In genomic region chr19:9808855-9809646, GRCh38 we compare ENCODE assay signal across 20 cellular contexts. TPM values are rescaled to one million over a fixed set of nuclear protein-coding genes. Genes with fewer than 3 reads are reported as not detected.
DNase-seq lines count a peak whose midpoint lies in the region; ATAC-seq and TF ChIP-seq lines count a peak whose summit lies in the region.
"Had no signal": no experiment of that assay in that cellular context is flagged by ENCODE, and none has a peak within 500 bp of the region (broad histone marks: within the 10 kb centered on the region; RNA-seq: fewer than 3 reads in every experiment).

No MANE protein-coding gene starts in this region.

- no peaks in the 10 kb centered on the region for H3K27me3 Mint-ChIP-seq in natural killer cell (ENCODE audit: low read depth in 2 of 2)
- no peaks in the 10 kb centered on the region for H3K27me3 Mint-ChIP-seq in natural killer cell treated with Interleukin-12 subunit alpha and Interleukin-12 subunit beta and Interleukin-15 and Interleukin-18, amount 100 ng/mL, for 72 hours
- no peaks in the 10 kb centered on the region for H3K27me3 Mint-ChIP-seq in T-cell
- H3K27me3 Mint-ChIP-seq in activated naive CD8-positive, alpha-beta T cell treated with anti-CD3 and anti-CD28 coated beads, Interleukin-2, amount 10 ng/mL, durations not matched to agents 7 days and 5 days, result no peaks in the 10 kb centered on the region
- H3K27me3 Mint-ChIP-seq: B cell, naive B cell, progenitor cell of endocrine pancreas had no signal

- no peaks in the 10 kb centered on the region for H3K9me3 Mint-ChIP-seq in natural killer cell
- H3K9me3 Mint-ChIP-seq in natural killer cell treated with Interleukin-12 subunit alpha and Interleukin-12 subunit beta and Interleukin-15 and Interleukin-18, amount 100 ng/mL, for 72 hours, result no peaks in the 10 kb centered on the region
- no peaks in the 10 kb centered on the region for H3K9me3 Mint-ChIP-seq in T-cell
- no peaks in the 10 kb centered on the region for H3K9me3 Mint-ChIP-seq in activated naive CD8-positive, alpha-beta T cell treated with anti-CD3 and anti-CD28 coated beads, Interleukin-2, amount 10 ng/mL, durations not matched to agents 7 days and 5 days

- DNase-seq in natural killer cell (no peak), T-cell (peak in 31 of 34 experiments; percentile 18 to 64 (median 41)), cortex of kidney (lab: John Stamatoyannopoulos, UW) (no peak)
- no peak for DNase-seq in natural killer cell treated with Interleukin-12 subunit alpha and Interleukin-12 subunit beta and Interleukin-15 and Interleukin-18, amount 100 ng/mL, for 72 hours (ENCODE audit: low spot score)
- DNase-seq in activated naive CD8-positive, alpha-beta T cell treated with anti-CD3 and anti-CD28 coated beads, Interleukin-2, amount 10 ng/mL, durations not matched to agents 7 days and 5 days, result no peak
- no peak for DNase-seq in NK-92 treated with Interleukin-12 subunit alpha and Interleukin-12 subunit beta, amount 100 ng/mL, for 24 hours (lab: John Stamatoyannopoulos, UW)
- DNase-seq: endodermal cell; heart right ventricle; naive B cell; NCI-H2081; NCI-H82; stimulated activated CD4-positive, alpha-beta T cell treated with anti-CD3 and anti-CD28 coated beads, Interleukin-4, amount 100 ng/mL, for 4 hours; stimulated activated CD8-positive, alpha-beta memory T cell treated with anti-CD3 and anti-CD28 coated beads, Interleukin-4, amount 100 ng/mL, for 48 hours; tibial artery had no signal

- H3K36me3 ChIP-seq in thymus (ENCODE audit: control insufficient read depth, insufficient read depth), result peaks cover 40% of the 10 kb centered on the region

- peaks cover 36% of the 10 kb centered on the region for H3K4me1 ChIP-seq in thymus (ENCODE audit: control insufficient read depth, insufficient read depth, low read length)
- H3K4me1 ChIP-seq: heart right ventricle, tibial artery had no signal

- WGBS in thymus, result 29% methylated on average over 7 of the region's 7 CpGs

- H3K9me3 ChIP-seq in thymus (ENCODE audit: control insufficient read depth), result peaks cover 6% of the 10 kb centered on the region
- H3K9me3 ChIP-seq: heart right ventricle, tibial artery had no signal

- H3K4me3 Mint-ChIP-seq in natural killer cell, result no peak overlapping the region
- H3K4me3 Mint-ChIP-seq in natural killer cell treated with Interleukin-12 subunit alpha and Interleukin-12 subunit beta and Interleukin-15 and Interleukin-18, amount 100 ng/mL, for 72 hours, result no peak overlapping the region
- H3K4me3 Mint-ChIP-seq in T-cell, result peak overlapping the region in 2 of 3 donors; percentile 2 to 65
- H3K4me3 Mint-ChIP-seq in activated naive CD8-positive, alpha-beta T cell treated with anti-CD3 and anti-CD28 coated beads, Interleukin-2, amount 10 ng/mL, durations not matched to agents 7 days and 5 days, result no peak overlapping the region
- H3K4me3 Mint-ChIP-seq: B cell, endodermal cell, naive B cell had no signal

- POLR2A ChIA-PET in T-cell (lab: Charles Lee), result interaction anchor here in 1 of 2 donors (0.6 kb wide), 1 partner anchor 23 kb away, joined by 3 read pairs; no protein-coding TSS in a partner anchor
- POLR2A ChIA-PET in activated naive CD8-positive, alpha-beta T cell treated with anti-CD3 and anti-CD28 coated beads, Interleukin-2, amount 10 ng/mL, durations not matched to agents 7 days and 5 days (lab: Charles Lee), result interaction anchor here (1.0 to 2.7 kb wide), 2 partner anchors 10 to 11 kb away, joined by 3 to 14 read pairs; partner anchors contain the start of gene FBXL12

- H3K27me3 ChIP-seq in thymus (ENCODE audit: control insufficient read depth, insufficient read depth), result no peaks in the 10 kb centered on the region
- H3K27me3 ChIP-seq: heart right ventricle, tibial artery had no signal

- no peak overlapping the region for H3K4me3 ChIP-seq in thymus (ENCODE audit: low read length)
- H3K4me3 ChIP-seq: heart right ventricle, SK-N-MC, skin epidermis, tibial artery had no signal

- no peak for TF ChIP-seq CTCF in natural killer cell (IDR thresholded peaks at IDR 0.05)

- ATAC-seq in natural killer cell, result peak in 2 of 3 donors; percentile 17 to 54
- ATAC-seq in natural killer cell treated with Interleukin-12 subunit alpha and Interleukin-12 subunit beta and Interleukin-15 and Interleukin-18, amount 100 ng/mL, for 72 hours, result no peak
- ATAC-seq in T-cell (replicated peaks in 1 of 4), result peak; percentile 80 to 96 (median 91)
- peak; percentile 73 for ATAC-seq in activated naive CD8-positive, alpha-beta T cell treated with anti-CD3 and anti-CD28 coated beads, Interleukin-2, amount 10 ng/mL, durations not matched to agents 7 days and 5 days (ENCODE audit: low read depth)
- ATAC-seq: heart right ventricle, Panc1 had no signal

- CTCF ChIA-PET in T-cell (lab: Charles Lee), result interaction anchor here in 1 of 2 donors (1.4 kb wide), 1 partner anchor 10 kb away, joined by 7 read pairs; no protein-coding TSS in a partner anchor

- peak overlapping the region; percentile 25 to 27 for H3K27ac Mint-ChIP-seq in natural killer cell
- H3K27ac Mint-ChIP-seq in natural killer cell treated with Interleukin-12 subunit alpha and Interleukin-12 subunit beta and Interleukin-15 and Interleukin-18, amount 100 ng/mL, for 72 hours, result no peak overlapping the region
- peak overlapping the region; percentile 83 to 92 for H3K27ac Mint-ChIP-seq in T-cell
- H3K27ac Mint-ChIP-seq in activated naive CD8-positive, alpha-beta T cell treated with anti-CD3 and anti-CD28 coated beads, Interleukin-2, amount 10 ng/mL, durations not matched to agents 7 days and 5 days, result peak overlapping the region; percentile 55
- H3K27ac Mint-ChIP-seq: B cell, endodermal cell, progenitor cell of endocrine pancreas had no signal

- peaks cover 6 to 7% of the 10 kb centered on the region in 2 donors for H3K4me1 Mint-ChIP-seq in natural killer cell
- H3K4me1 Mint-ChIP-seq in natural killer cell treated with Interleukin-12 subunit alpha and Interleukin-12 subunit beta and Interleukin-15 and Interleukin-18, amount 100 ng/mL, for 72 hours (ENCODE audit: low read depth in 2 of 2), result peaks cover 0 to 7% of the 10 kb centered on the region in 2 donors
- H3K4me1 Mint-ChIP-seq in T-cell, result peaks cover 31 to 40% (median 38%) of the 10 kb centered on the region in 3 donors
- H3K4me1 Mint-ChIP-seq in activated naive CD8-positive, alpha-beta T cell treated with anti-CD3 and anti-CD28 coated beads, Interleukin-2, amount 10 ng/mL, durations not matched to agents 7 days and 5 days, result peaks cover 12% of the 10 kb centered on the region
- H3K4me1 Mint-ChIP-seq: B cell, endodermal cell had no signal

- H3K36me3 Mint-ChIP-seq in natural killer cell (no peaks in the 10 kb centered on the region), T-cell (peaks cover 16% of the 10 kb centered on the region)
- H3K36me3 Mint-ChIP-seq in natural killer cell treated with Interleukin-12 subunit alpha and Interleukin-12 subunit beta and Interleukin-15 and Interleukin-18, amount 100 ng/mL, for 72 hours, result peaks cover 6% of the 10 kb centered on the region
- peaks cover 30% of the 10 kb centered on the region for H3K36me3 Mint-ChIP-seq in activated naive CD8-positive, alpha-beta T cell treated with anti-CD3 and anti-CD28 coated beads, Interleukin-2, amount 10 ng/mL, durations not matched to agents 7 days and 5 days

- intact Hi-C loops in natural killer cell (cut with micrococcal nuclease), result no loop called here

- H3K27ac ChIP-seq in thymus (ENCODE audit: low read depth), result peak overlapping the region; percentile 38
- H3K27ac ChIP-seq: heart right ventricle, SK-N-MC, tibial artery had no signal

RNA-seq across cellular contexts. Expression of gene FBXL12, which starts 9.8 kb away (rescaled TPM):
- total RNA-seq in natural killer cell (10 to 100 TPM; 36.9 to 46.8 (median 43.6) TPM), T-cell (10 to 100 TPM; 31.5 to 37.7 (median 35.0) TPM)
- total RNA-seq in natural killer cell treated with Interleukin-12 subunit alpha and Interleukin-12 subunit beta and Interleukin-15 and Interleukin-18, amount 100 ng/mL, for 72 hours, result 10 to 100 TPM; 35.5 to 36.0 TPM
- total RNA-seq in activated naive CD8-positive, alpha-beta T cell treated with anti-CD3 and anti-CD28 coated beads, Interleukin-2, amount 10 ng/mL, durations not matched to agents 7 days and 5 days, result 10 to 100 TPM; 33.9 to 37.0 TPM
- 40.1 TPM for polyA plus RNA-seq in thymus

RNA-seq across cellular contexts. Expression of gene UBL5, which starts 18.7 kb away (rescaled TPM):
- total RNA-seq in natural killer cell, result 100 to 1,000 TPM; 193 to 239 (median 194) TPM
- total RNA-seq in natural killer cell treated with Interleukin-12 subunit alpha and Interleukin-12 subunit beta and Interleukin-15 and Interleukin-18, amount 100 ng/mL, for 72 hours, result 100 to 1,000 TPM; 260 to 346 TPM
- total RNA-seq in T-cell, result 100 to 1,000 TPM; 205 to 228 (median 215) TPM
- total RNA-seq in activated naive CD8-positive, alpha-beta T cell treated with anti-CD3 and anti-CD28 coated beads, Interleukin-2, amount 10 ng/mL, durations not matched to agents 7 days and 5 days, result 100 to 1,000 TPM; 310 to 340 TPM
- 749 TPM for polyA plus RNA-seq in thymus

RNA-seq across cellular contexts. Expression of gene PIN1, which starts 26.1 kb away (rescaled TPM):
- total RNA-seq in natural killer cell (10 to 100 TPM; 68.3 to 82.6 (median 74.8) TPM), T-cell (10 to 100 TPM; 49.4 to 92.6 (median 79.4) TPM)
- total RNA-seq in natural killer cell treated with Interleukin-12 subunit alpha and Interleukin-12 subunit beta and Interleukin-15 and Interleukin-18, amount 100 ng/mL, for 72 hours, result 10 to 100 TPM; 95.1 to 96.4 TPM
- 100 to 1,000 TPM in 1 of 2 experiments, 10 to 100 TPM in 1; 95.1 to 101 TPM for total RNA-seq in activated naive CD8-positive, alpha-beta T cell treated with anti-CD3 and anti-CD28 coated beads, Interleukin-2, amount 10 ng/mL, durations not matched to agents 7 days and 5 days
- 87.5 TPM for polyA plus RNA-seq in thymus

RNA-seq across cellular contexts. Expression of gene ZNF846, which starts 40.5 kb away (rescaled TPM):
- total RNA-seq in natural killer cell (10 to 100 TPM in 2 of 3 donors, 1 to 10 TPM in 1; 9.8 to 15.6 (median 12.8) TPM), T-cell (10 to 100 TPM; 13.7 to 19.7 (median 18.4) TPM)
- total RNA-seq in natural killer cell treated with Interleukin-12 subunit alpha and Interleukin-12 subunit beta and Interleukin-15 and Interleukin-18, amount 100 ng/mL, for 72 hours, result 1 to 10 TPM; 5.7 to 8.3 TPM
- total RNA-seq in activated naive CD8-positive, alpha-beta T cell treated with anti-CD3 and anti-CD28 coated beads, Interleukin-2, amount 10 ng/mL, durations not matched to agents 7 days and 5 days, result 10 to 100 TPM; 17.9 to 21.1 TPM
- 23.1 TPM for polyA plus RNA-seq in thymus

Comparison
In these comparisons a context has a peak if more than half of its experiments do, and no peak if none do; other contexts are left out.
1. ATAC-seq: peak in natural killer cell (2 of 3), T-cell (4 of 4) and activated naive CD8-positive, alpha-beta T cell treated with anti-CD3 and anti-CD28 coated beads, Interleukin-2, amount 10 ng/mL, durations not matched to agents 7 days and 5 days (single experiment); none in natural killer cell treated with Interleukin-12 subunit alpha and Interleukin-12 subunit beta and Interleukin-15 and Interleukin-18, amount 100 ng/mL, for 72 hours (0 of 2).
2. H3K27ac Mint-ChIP-seq: peak in natural killer cell (2 of 2), T-cell (2 of 2) and activated naive CD8-positive, alpha-beta T cell treated with anti-CD3 and anti-CD28 coated beads, Interleukin-2, amount 10 ng/mL, durations not matched to agents 7 days and 5 days (single experiment); none in natural killer cell treated with Interleukin-12 subunit alpha and Interleukin-12 subunit beta and Interleukin-15 and Interleukin-18, amount 100 ng/mL, for 72 hours (0 of 2).
3. DNase-seq: peak in T-cell (31 of 34); none in natural killer cell (single experiment), natural killer cell treated with Interleukin-12 subunit alpha and Interleukin-12 subunit beta and Interleukin-15 and Interleukin-18, amount 100 ng/mL, for 72 hours (single experiment), activated naive CD8-positive, alpha-beta T cell treated with anti-CD3 and anti-CD28 coated beads, Interleukin-2, amount 10 ng/mL, durations not matched to agents 7 days and 5 days (single experiment), NK-92 treated with Interleukin-12 subunit alpha and Interleukin-12 subunit beta, amount 100 ng/mL, for 24 hours (single experiment) and cortex of kidney (single experiment).
4. H3K4me3 Mint-ChIP-seq: peak in T-cell (2 of 3); none in natural killer cell (single experiment), natural killer cell treated with Interleukin-12 subunit alpha and Interleukin-12 subunit beta and Interleukin-15 and Interleukin-18, amount 100 ng/mL, for 72 hours (single experiment) and activated naive CD8-positive, alpha-beta T cell treated with anti-CD3 and anti-CD28 coated beads, Interleukin-2, amount 10 ng/mL, durations not matched to agents 7 days and 5 days (single experiment).